In genomic region chr11:119810478-119811232, GRCh38 we compare ENCODE assay signal across 19 cellular contexts.
DNase-seq lines count a peak whose midpoint lies in the region; FAIRE-seq and TF ChIP-seq lines count a peak whose summit lies in the region.
"Had no signal": no experiment of that assay in that cellular context is flagged by ENCODE, and none has a peak within 500 bp of the region (broad histone marks: within the 10 kb centered on the region; RNA-seq: fewer than 3 reads in every experiment).

No MANE protein-coding gene starts in this region.

- H3K4me3 ChIP-seq in bronchial epithelial cell (ENCODE audit: low read depth, low read length) (no peak overlapping the region), prostate gland (no peak overlapping the region), adrenal gland (no peak overlapping the region)
- H3K4me3 ChIP-seq: lung, smooth muscle cell had no signal

- no peak for FAIRE-seq in bronchial epithelial cell (lab: Jason Lieb, UNC)
- FAIRE-seq: endometrium had no signal

- DNase-seq in SKM-1 treated with dmso at 0.1 percent for 144 hours (lab: John Stamatoyannopoulos, UW; ENCODE audit: unreplicated experiment) (peak; percentile 16), SKM-1 (lab: John Stamatoyannopoulos, UW; ENCODE audit: unreplicated experiment) (no peak), NOMO-1 treated with DMSO at 0.1 percent for 48 hours (lab: John Stamatoyannopoulos, UW; ENCODE audit: unreplicated experiment) (peak; percentile 70), bronchial epithelial cell (ENCODE audit: low read depth) (peak; percentile 52), prostate gland (ENCODE audit: low spot score) (peak; percentile 53), HEK293T (ENCODE audit: extremely low spot score) (no peak), adrenal gland (no peak)
- no peak for DNase-seq in activated CD4-positive, alpha-beta T cell treated with anti-CD3 and anti-CD28 coated beads, Interleukin-2, amount 50 U/mL, for 1 hour
- DNase-seq: AML-193; COR-L47; DMS79 treated with DMSO at 0.1 percent for 48 hours; NCI-H1694; NCI-H748 treated with DMSO at 0.1 percent for 48 hours; stimulated activated CD4-positive, alpha-beta T cell treated with anti-CD3 and anti-CD28 coated beads, Interleukin-4, amount 100 ng/mL, for 4 hours; T-helper 9 cell had no signal

- WGBS in prostate gland, result 71% methylated on average over 14 of the region's 14 CpGs
- 85 to 95% (median 89%) methylated on average over 7 to 14 of the region's 14 CpGs for WGBS in adrenal gland, 4 donors

- peaks cover 17% of the 10 kb centered on the region for H3K27me3 ChIP-seq in bronchial epithelial cell (ENCODE audit: control insufficient read depth, insufficient read depth, low read length)
- no peaks in the 10 kb centered on the region for H3K27me3 ChIP-seq in prostate gland (replicated peaks; ENCODE audit: insufficient read depth)
- no peaks in the 10 kb centered on the region for H3K27me3 ChIP-seq in adrenal gland

- H3K27ac ChIP-seq in prostate gland, result no peak overlapping the region
- H3K27ac ChIP-seq in adrenal gland, result no peak overlapping the region
- H3K27ac ChIP-seq: 22Rv1 had no signal

- TF ChIP-seq POLR2A in prostate gland (IDR thresholded peaks at IDR 0.05), result no peak
- TF ChIP-seq POLR2A in adrenal gland (IDR thresholded peaks at IDR 0.05), result no peak

- H3K36me3 ChIP-seq in bronchial epithelial cell (ENCODE audit: control insufficient read depth, insufficient read depth, low read length) (no peaks in the 10 kb centered on the region), prostate gland (no peaks in the 10 kb centered on the region), adrenal gland (replicated peaks in 1 of 2) (no peaks in the 10 kb centered on the region)

- POLR2A ChIA-PET in HEK293T (lab: Yijun Ruan, JAX), result no interaction called here

- no peaks in the 10 kb centered on the region for H3K9me3 ChIP-seq in prostate gland
- H3K9me3 ChIP-seq in adrenal gland (replicated peaks in 1 of 3), result no peaks in the 10 kb centered on the region

- H3K4me1 ChIP-seq in prostate gland (replicated peaks) (no peaks in the 10 kb centered on the region), adrenal gland (replicated peaks in 1 of 2) (no peaks in the 10 kb centered on the region)

- TF ChIP-seq CTCF in bronchial epithelial cell (IDR thresholded peaks at IDR 0.05; ENCODE audit: insufficient read depth, low read length, severe bottlenecking) (no peak), prostate gland (IDR thresholded peaks at IDR 0.05) (no peak), adrenal gland (IDR thresholded peaks at IDR 0.05) (no peak)

- CTCF ChIA-PET in HEK293T (lab: Yijun Ruan, JAX), result no interaction called here

- intact Hi-C loops in prostate gland (cut with DNase I), result no loop called here
- intact Hi-C loops in adrenal gland (cut with DNase I), result no loop called here

TF ChIP-seq in HEK293T, 16 proteins besides CTCF, POLR2A, EP300 and RAD21:
- no peak for TF ChIP-seq FOXA1 (IDR thresholded peaks at IDR 0.05)
- TF ChIP-seq BHLHE40 (IDR thresholded peaks at IDR 0.05; ENCODE audit: borderline replicate concordance), result no peak

Comparison
In these comparisons a context has a peak if more than half of its experiments do, and no peak if none do; other contexts are left out.
1. DNase-seq: peak in SKM-1 treated with dmso at 0.1 percent for 144 hours (single experiment), NOMO-1 treated with DMSO at 0.1 percent for 48 hours (single experiment), bronchial epithelial cell (single experiment) and prostate gland (single experiment); none in SKM-1 (single experiment), HEK293T (single experiment), activated CD4-positive, alpha-beta T cell treated with anti-CD3 and anti-CD28 coated beads, Interleukin-2, amount 50 U/mL, for 1 hour (single experiment) and adrenal gland (0 of 7).